13 cellular contexts compared by ENCODE assay signal in genomic region chr7:95865716-95866371, GRCh38.
A peak's percentile ranks its signal among the peaks of the same experiment; 100 is the strongest.
DNase-seq lines count a peak whose midpoint lies in the region; ATAC-seq, FAIRE-seq and TF ChIP-seq lines count a peak whose summit lies in the region.
"Had no signal": no experiment of that assay in that cellular context is flagged by ENCODE, and none has a peak within 500 bp of the region (broad histone marks: within the 10 kb centered on the region; RNA-seq: fewer than 3 reads in every experiment).

No MANE protein-coding gene starts in this region.

- TF ChIP-seq CTCF in D721Med (IDR thresholded peaks at IDR 0.05; ENCODE audit: insufficient read depth, missing control alignments) (peak; percentile 37), LNCaP clone FGC (IDR thresholded peaks at IDR 0.05; ENCODE audit: control insufficient read depth, extremely low read depth, insufficient read depth) (peak; percentile 75), WTC11 (IDR thresholded peaks at IDR 0.05) (no peak), liver (IDR thresholded peaks at IDR 0.05; ENCODE audit: low read depth, low read length, missing input control) (no peak), GM13976 (IDR thresholded peaks at IDR 0.05; ENCODE audit: borderline replicate concordance, control extremely low read depth, extremely low read depth, insufficient read depth, missing control alignments) (no peak)

- POLR2A ChIA-PET in WTC11 (lab: Charles Lee): no interaction called here
- POLR2A ChIA-PET in activated CD4-positive, alpha-beta memory T cell treated with anti-CD3 and anti-CD28 coated beads for 36 hours (lab: Charles Lee): no interaction called here

- no peak for DNase-seq in D721Med (ENCODE audit: insufficient read length, low spot score)
- DNase-seq in LNCaP clone FGC (ENCODE audit: low read depth): no peak
- no peak for DNase-seq in WTC11 (ENCODE audit: low spot score)
- no peak for DNase-seq in activated CD4-positive, alpha-beta memory T cell treated with anti-CD3 and anti-CD28 coated beads for 36 hours
- no peak for DNase-seq in HPDE6-E6E7 (ENCODE audit: extremely low spot score)
- no peak for DNase-seq in GM13976 (ENCODE audit: low spot score)
- DNase-seq: activated naive CD4-positive, alpha-beta T cell treated with anti-CD3 and anti-CD28 coated beads for 36 hours; EL; NCI-H187; testis had no signal

- H3K27me3 ChIP-seq in liver (ENCODE audit: control insufficient read depth in 4 of 4, insufficient read depth in 4 of 4, low read length in 3 of 4): peaks cover 0 to 8% (median 0%) of the 10 kb centered on the region in 4 donors
- H3K27me3 ChIP-seq: testis had no signal

- H3K4me1 ChIP-seq in liver (ENCODE audit: control insufficient read depth in 4 of 4, insufficient read depth in 4 of 4, low read length in 3 of 4): no peaks in the 10 kb centered on the region
- H3K4me1 ChIP-seq: testis had no signal

- H3K9me3 ChIP-seq in liver (ENCODE audit: control insufficient read depth in 4 of 4, low read length in 3 of 4): no peaks in the 10 kb centered on the region
- H3K9me3 ChIP-seq: testis had no signal

- FAIRE-seq in D721Med (lab: Jason Lieb, UNC): no peak
- FAIRE-seq: TTC549 had no signal

- ATAC-seq in WTC11: peak; percentile 86
- ATAC-seq in HG03045 (IDR thresholded peaks at IDR 0.05; ENCODE audit: unreplicated experiment): no peak

- CTCF ChIA-PET in WTC11 (lab: Charles Lee): interaction anchor here (1.1 to 3.0 kb wide), 6 partner anchors 24 to 176 kb away, joined by 4 to 17 read pairs (median 12); no protein-coding TSS in a partner anchor
- CTCF ChIA-PET in activated CD4-positive, alpha-beta memory T cell treated with anti-CD3 and anti-CD28 coated beads for 36 hours (lab: Charles Lee): no interaction called here

- intact Hi-C loops in activated CD4-positive, alpha-beta memory T cell treated with anti-CD3 and anti-CD28 coated beads for 36 hours (cut with micrococcal nuclease): no loop called here

- H3K4me3 ChIP-seq in LNCaP clone FGC (ENCODE audit: low read depth, low read length) (no peak overlapping the region), liver (ENCODE audit: low read depth in 1 of 3, low read length in 3 of 3) (no peak overlapping the region)
- H3K4me3 ChIP-seq: testis had no signal

- in situ Hi-C loops in GM13976 (cut with MboI; ENCODE audit: low sequenced_read_pairs, unreplicated experiment): no loop called here

- H3K9me3 Mint-ChIP-seq in WTC11: no peaks in the 10 kb centered on the region
- H3K9me3 Mint-ChIP-seq in activated CD4-positive, alpha-beta memory T cell treated with anti-CD3 and anti-CD28 coated beads for 36 hours: no peaks in the 10 kb centered on the region
- H3K9me3 Mint-ChIP-seq: activated naive CD4-positive, alpha-beta T cell treated with anti-CD3 and anti-CD28 coated beads for 36 hours had no signal

- H3K27ac Mint-ChIP-seq in WTC11: peak overlapping the region; percentile 7; the same call in 1 of the 2 replicates
- no peak overlapping the region for H3K27ac Mint-ChIP-seq in activated CD4-positive, alpha-beta memory T cell treated with anti-CD3 and anti-CD28 coated beads for 36 hours
- H3K27ac Mint-ChIP-seq: activated naive CD4-positive, alpha-beta T cell treated with anti-CD3 and anti-CD28 coated beads for 36 hours had no signal

- no peak overlapping the region for H3K27ac ChIP-seq in liver (ENCODE audit: low read depth in 1 of 2, low read length in 2 of 2)
- H3K27ac ChIP-seq: testis had no signal

- H3K36me3 Mint-ChIP-seq in WTC11: no peaks in the 10 kb centered on the region
- no peaks in the 10 kb centered on the region for H3K36me3 Mint-ChIP-seq in activated CD4-positive, alpha-beta memory T cell treated with anti-CD3 and anti-CD28 coated beads for 36 hours

- WGBS in liver: 75% methylated on average over 9 of the region's 9 CpGs

- no peak overlapping the region for H3K9ac ChIP-seq in liver (ENCODE audit: low read depth in 1 of 2, low read length in 2 of 2)

- no peaks in the 10 kb centered on the region for H3K36me3 ChIP-seq in liver (ENCODE audit: control insufficient read depth in 4 of 4, insufficient read depth in 3 of 4, low read depth in 1 of 4, low read length in 3 of 4)

- peaks cover 15% of the 10 kb centered on the region for H3K4me1 Mint-ChIP-seq in WTC11
- no peaks in the 10 kb centered on the region for H3K4me1 Mint-ChIP-seq in activated CD4-positive, alpha-beta memory T cell treated with anti-CD3 and anti-CD28 coated beads for 36 hours (ENCODE audit: low read depth)

- no peaks in the 10 kb centered on the region for H3K27me3 Mint-ChIP-seq in WTC11 (ENCODE audit: low read depth)
- peaks cover 2% of the 10 kb centered on the region for H3K27me3 Mint-ChIP-seq in activated CD4-positive, alpha-beta memory T cell treated with anti-CD3 and anti-CD28 coated beads for 36 hours

- no peak overlapping the region for H3K4me3 Mint-ChIP-seq in WTC11
- no peak overlapping the region for H3K4me3 Mint-ChIP-seq in activated CD4-positive, alpha-beta memory T cell treated with anti-CD3 and anti-CD28 coated beads for 36 hours
- H3K4me3 Mint-ChIP-seq: activated naive CD4-positive, alpha-beta T cell treated with anti-CD3 and anti-CD28 coated beads for 36 hours had no signal

- TF ChIP-seq RAD21 in liver (IDR thresholded peaks at IDR 0.05): peak; percentile 18 to 23

TF ChIP-seq in WTC11, 78 proteins besides CTCF, POLR2A, EP300 and RAD21 (continues in another document):
- TF ChIP-seq STAT6 (CRISPR knock-in tag; conservative IDR thresholded peaks at IDR 0.05; ENCODE audit: low read depth) (no peak), SMAD4 (CRISPR knock-in tag; IDR thresholded peaks at IDR 0.05) (no peak), USF2 (CRISPR knock-in tag; IDR thresholded peaks at IDR 0.05) (no peak)

TF ChIP-seq in liver, 16 proteins besides CTCF, POLR2A, EP300 and RAD21:
- TF ChIP-seq, protein P1, sequence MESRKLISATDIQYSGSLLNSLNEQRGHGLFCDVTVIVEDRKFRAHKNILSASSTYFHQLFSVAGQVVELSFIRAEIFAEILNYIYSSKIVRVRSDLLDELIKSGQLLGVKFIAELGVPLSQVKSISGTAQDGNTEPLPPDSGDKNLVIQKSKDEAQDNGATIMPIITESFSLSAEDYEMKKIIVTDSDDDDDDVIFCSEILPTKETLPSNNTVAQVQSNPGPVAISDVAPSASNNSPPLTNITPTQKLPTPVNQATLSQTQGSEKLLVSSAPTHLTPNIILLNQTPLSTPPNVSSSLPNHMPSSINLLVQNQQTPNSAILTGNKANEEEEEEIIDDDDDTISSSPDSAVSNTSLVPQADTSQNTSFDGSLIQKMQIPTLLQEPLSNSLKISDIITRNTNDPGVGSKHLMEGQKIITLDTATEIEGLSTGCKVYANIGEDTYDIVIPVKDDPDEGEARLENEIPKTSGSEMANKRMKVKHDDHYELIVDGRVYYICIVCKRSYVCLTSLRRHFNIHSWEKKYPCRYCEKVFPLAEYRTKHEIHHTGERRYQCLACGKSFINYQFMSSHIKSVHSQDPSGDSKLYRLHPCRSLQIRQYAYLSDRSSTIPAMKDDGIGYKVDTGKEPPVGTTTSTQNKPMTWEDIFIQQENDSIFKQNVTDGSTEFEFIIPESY (IDR thresholded peaks at IDR 0.05): no peak
- TF ChIP-seq FOXA2 (IDR thresholded peaks at IDR 0.05) (no peak), SP1 (IDR thresholded peaks at IDR 0.05) (no peak), TAF1 (conservative IDR thresholded peaks at IDR 0.05) (no peak), NR2F2 (IDR thresholded peaks at IDR 0.05) (no peak), JUND (IDR thresholded peaks at IDR 0.05) (no peak), EGR1 (IDR thresholded peaks at IDR 0.05; ENCODE audit: low read depth in 2 of 2) (no peak), GABPA (IDR thresholded peaks at IDR 0.05 in 1 of 2, conservative IDR thresholded peaks at IDR 0.05 in 1 of 2) (no peak), YY1 (IDR thresholded peaks at IDR 0.05) (no peak), HNF4G (IDR thresholded peaks at IDR 0.05) (no peak), ATF3 (IDR thresholded peaks at IDR 0.05) (no peak), MAX (IDR thresholded peaks at IDR 0.05) (no peak), RXRA (IDR thresholded peaks at IDR 0.05) (no peak), HNF4A (conservative IDR thresholded peaks at IDR 0.05) (no peak), REST (IDR thresholded peaks at IDR 0.05) (no peak), FOXA1 (IDR thresholded peaks at IDR 0.05) (no peak)

Comparison
In these comparisons a context has a peak if more than half of its experiments do, and no peak if none do; other contexts are left out.
1. CTCF ChIP-seq: peak in D721Med (single experiment) and LNCaP clone FGC (single experiment); none in WTC11 (single experiment), liver (single experiment) and GM13976 (single experiment).